ENCODE assay signal across 8 cellular contexts in the genomic region with DNA sequence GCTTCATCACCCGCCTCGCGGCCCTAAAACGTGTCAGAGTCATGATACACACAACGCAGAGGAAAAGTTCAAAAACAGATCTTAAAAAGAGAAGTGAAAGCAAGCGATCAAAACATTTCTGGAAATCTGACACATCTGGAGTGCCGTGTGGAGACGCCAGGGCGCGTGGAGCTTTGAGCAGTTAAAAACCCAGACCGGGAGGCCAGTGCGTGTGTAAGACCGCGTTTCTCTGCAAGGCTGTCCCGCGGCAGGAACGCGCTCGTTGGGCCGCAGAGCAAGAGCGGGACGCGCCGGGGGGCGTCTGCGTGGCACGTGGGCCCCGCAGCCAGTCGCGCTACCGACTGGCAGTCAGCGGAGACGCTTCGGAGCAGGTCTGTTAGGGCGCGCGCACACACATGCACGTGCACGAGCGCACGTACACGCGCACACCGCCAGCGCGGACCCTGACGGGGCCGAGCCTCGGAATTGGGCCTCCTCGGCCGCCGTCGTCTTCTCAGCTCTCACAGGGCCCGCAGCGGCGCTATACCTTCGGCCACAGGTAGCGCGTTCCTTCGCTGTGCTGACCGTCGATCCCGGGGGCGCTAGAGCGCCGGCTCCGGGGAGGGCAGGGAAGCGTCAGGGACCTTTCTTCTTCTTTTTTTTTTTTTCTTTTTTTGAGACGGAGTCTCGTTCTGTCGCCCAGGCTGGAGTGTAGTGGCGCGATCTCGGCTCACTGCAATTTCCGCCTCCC. TPM values are rescaled to one million over a fixed set of nuclear protein-coding genes. Genes with fewer than 3 reads are reported as not detected.
DNase-seq lines count a peak whose midpoint lies in the region; ATAC-seq and TF ChIP-seq lines count a peak whose summit lies in the region.

No MANE protein-coding gene starts in this region.

- H3K9me3 Mint-ChIP-seq in activated CD4-positive, alpha-beta memory T cell treated with anti-CD3 and anti-CD28 coated beads for 36 hours = no peaks in the 10 kb centered on the region

- H3K27me3 Mint-ChIP-seq in activated CD4-positive, alpha-beta memory T cell treated with anti-CD3 and anti-CD28 coated beads for 36 hours = no peaks in the 10 kb centered on the region

- peak overlapping the region; percentile 95 for H3K27ac Mint-ChIP-seq in activated CD4-positive, alpha-beta memory T cell treated with anti-CD3 and anti-CD28 coated beads for 36 hours

- WGBS in right lobe of liver (ENCODE audit: insufficient coverage, low coverage, low lambda C conversion rate, missing lambda C conversion rate) = 2% methylated on average over 23 of the region's 75 CpGs

- H3K27ac ChIP-seq in dorsolateral prefrontal cortex = peak overlapping the region; percentile 3 to 91 (median 81)
- peak overlapping the region; percentile 72 to 86 (median 83) for H3K27ac ChIP-seq in right lobe of liver

- H3K27me3 ChIP-seq in dorsolateral prefrontal cortex (no peaks in the 10 kb centered on the region), right lobe of liver (no peaks in the 10 kb centered on the region)

- peaks cover 21% of the 10 kb centered on the region for H3K4me1 Mint-ChIP-seq in activated CD4-positive, alpha-beta memory T cell treated with anti-CD3 and anti-CD28 coated beads for 36 hours (ENCODE audit: low read depth)

- intact Hi-C loops in activated CD4-positive, alpha-beta memory T cell treated with anti-CD3 and anti-CD28 coated beads for 36 hours (cut with micrococcal nuclease) = loop anchor here (1.0 to 10.0 kb wide), 4 partner anchors 35 to 296 kb away; no protein-coding TSS in a partner anchor
- intact Hi-C loops in dorsolateral prefrontal cortex (cut with DNase I) = loop anchor here (1.0 to 10.0 kb wide), 7 partner anchors 35 to 748 kb away; partner anchors contain the start of genes CDK8 (in 2 of the 2) and RNF6 (in 1 of the 2)
- intact Hi-C loops in right lobe of liver (cut with DNase I) = no loop called here

- no peaks in the 10 kb centered on the region for H3K36me3 ChIP-seq in right lobe of liver

- POLR2A ChIA-PET in activated CD4-positive, alpha-beta memory T cell treated with anti-CD3 and anti-CD28 coated beads for 36 hours (lab: Charles Lee) = interaction anchor here (0.9 to 2.2 kb wide), 5 partner anchors 34 to 512 kb away, joined by 3 to 11 read pairs (median 5); partner anchors contain the start of gene RNF6

- CTCF ChIA-PET in activated CD4-positive, alpha-beta memory T cell treated with anti-CD3 and anti-CD28 coated beads for 36 hours (lab: Charles Lee) = interaction anchor here (0.7 to 5.0 kb wide), 23 partner anchors 8 to 1835 kb away, joined by 3 to 164 read pairs (median 7); partner anchors contain the start of gene RNF6

- TF ChIP-seq CTCF in dorsolateral prefrontal cortex (IDR thresholded peaks at IDR 0.05 in 54 of 56, conservative IDR thresholded peaks at IDR 0.05 in 2 of 56; ENCODE audit: low read depth in 1 of 56, partially characterized antibody in 56 of 56) (peak in 50 of 56 donors; percentile 16 to 62 (median 44)), right lobe of liver (IDR thresholded peaks at IDR 0.05) (peak; percentile 44 to 54 (median 46))

- H3K4me3 ChIP-seq in dorsolateral prefrontal cortex (peak overlapping the region; percentile 51 to 84 (median 70)), right lobe of liver (peak overlapping the region; percentile 49 to 76 (median 60))

- DNase-seq in Ammon's horn (ENCODE audit: low spot score) (peak; percentile 88), NCI-H526 treated with DMSO at 0.1 percent for 48 hours (lab: John Stamatoyannopoulos, UW) (peak; percentile 90), dorsolateral prefrontal cortex (peak; percentile 72 to 90 (median 82)), right lobe of liver (peak; percentile 94 to 95 (median 94))
- DNase-seq in activated CD4-positive, alpha-beta memory T cell treated with anti-CD3 and anti-CD28 coated beads for 36 hours = peak; percentile 93
- DNase-seq in stimulated activated CD4-positive, alpha-beta T cell treated with anti-CD3 and anti-CD28 coated beads, Interleukin-4, amount 100 ng/mL, for 24 hours = peak; percentile 89

- TF ChIP-seq POLR2A in right lobe of liver (IDR thresholded peaks at IDR 0.05) = peak; percentile 56

- H3K9me3 ChIP-seq in right lobe of liver = no peaks in the 10 kb centered on the region

- H3K4me1 ChIP-seq in right lobe of liver = peaks cover 0 to 5% (median 2%) of the 10 kb centered on the region in 4 donors

- peak overlapping the region; percentile 86 for H3K4me3 Mint-ChIP-seq in activated CD4-positive, alpha-beta memory T cell treated with anti-CD3 and anti-CD28 coated beads for 36 hours

- ATAC-seq in GM19043 (IDR thresholded peaks at IDR 0.05; ENCODE audit: low read depth, unreplicated experiment) (peak; percentile 67), HG03378 (IDR thresholded peaks at IDR 0.05; ENCODE audit: unreplicated experiment) (peak; percentile 70), right lobe of liver (peak; percentile 96 to 99 (median 98))

- no peaks in the 10 kb centered on the region for H3K36me3 Mint-ChIP-seq in activated CD4-positive, alpha-beta memory T cell treated with anti-CD3 and anti-CD28 coated beads for 36 hours

RNA-seq across cellular contexts. Expression of gene RNF6, which starts 35.8 kb away (rescaled TPM):
- 10 to 100 TPM; 40.7 to 45.0 TPM for total RNA-seq in activated CD4-positive, alpha-beta memory T cell treated with anti-CD3 and anti-CD28 coated beads for 36 hours
- 10 to 100 TPM; 25.4 to 76.6 (median 53.5) TPM for total RNA-seq in dorsolateral prefrontal cortex
- total RNA-seq in right lobe of liver = 10 to 100 TPM in 5 of 6 experiments, 1 to 10 TPM in 1; 8.2 to 17.3 (median 11.3) TPM

Comparison
In these comparisons a context has a peak if more than half of its experiments do, and no peak if none do; other contexts are left out.
1. Peak in every context shown above with its lines: DNase-seq, ATAC-seq, H3K4me3 ChIP-seq and H3K27ac ChIP-seq.
2. intact Hi-C loops: an anchor here in activated CD4-positive, alpha-beta memory T cell treated with anti-CD3 and anti-CD28 coated beads for 36 hours (1.0 to 10.0 kb wide) and dorsolateral prefrontal cortex (1.0 to 10.0 kb wide); none called in right lobe of liver.